1 cellular context compared by ENCODE assay signal in the genomic region with DNA sequence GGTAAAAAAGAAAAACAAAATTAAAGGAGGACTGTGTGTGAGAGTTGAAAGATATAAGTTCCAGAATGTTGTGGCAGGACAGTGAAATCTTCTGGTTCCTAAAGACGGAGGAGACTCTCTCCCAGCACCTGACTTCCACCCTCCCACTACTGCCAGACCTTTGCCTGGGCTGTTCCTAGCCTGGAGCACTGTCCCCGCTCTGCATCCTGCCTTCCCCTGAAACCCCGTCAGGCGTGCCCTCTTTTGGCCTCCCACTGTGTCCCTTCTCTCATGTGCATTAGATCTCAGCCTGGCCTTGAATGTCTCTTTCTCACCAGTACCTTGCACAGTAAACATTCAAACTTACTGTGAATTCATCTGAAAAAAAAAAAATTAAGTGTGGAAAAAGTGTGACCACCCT.
TF ChIP-seq lines count a peak whose summit lies in the region.

No MANE protein-coding gene starts in this region.

TF ChIP-seq in GM12878, 131 proteins besides CTCF, POLR2A, EP300 and RAD21 (continued from another document):
- TF ChIP-seq, protein P1, sequence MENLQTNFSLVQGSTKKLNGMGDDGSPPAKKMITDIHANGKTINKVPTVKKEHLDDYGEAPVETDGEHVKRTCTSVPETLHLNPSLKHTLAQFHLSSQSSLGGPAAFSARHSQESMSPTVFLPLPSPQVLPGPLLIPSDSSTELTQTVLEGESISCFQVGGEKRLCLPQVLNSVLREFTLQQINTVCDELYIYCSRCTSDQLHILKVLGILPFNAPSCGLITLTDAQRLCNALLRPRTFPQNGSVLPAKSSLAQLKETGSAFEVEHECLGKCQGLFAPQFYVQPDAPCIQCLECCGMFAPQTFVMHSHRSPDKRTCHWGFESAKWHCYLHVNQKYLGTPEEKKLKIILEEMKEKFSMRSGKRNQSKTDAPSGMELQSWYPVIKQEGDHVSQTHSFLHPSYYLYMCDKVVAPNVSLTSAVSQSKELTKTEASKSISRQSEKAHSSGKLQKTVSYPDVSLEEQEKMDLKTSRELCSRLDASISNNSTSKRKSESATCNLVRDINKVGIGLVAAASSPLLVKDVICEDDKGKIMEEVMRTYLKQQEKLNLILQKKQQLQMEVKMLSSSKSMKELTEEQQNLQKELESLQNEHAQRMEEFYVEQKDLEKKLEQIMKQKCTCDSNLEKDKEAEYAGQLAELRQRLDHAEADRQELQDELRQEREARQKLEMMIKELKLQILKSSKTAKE (IDR thresholded peaks at IDR 0.05; ENCODE audit: low read depth, poor library complexity, severe bottlenecking), result no peak
- TF ChIP-seq RBBP5 (conservative IDR thresholded peaks at IDR 0.05), result no peak
- TF ChIP-seq, protein P2, sequence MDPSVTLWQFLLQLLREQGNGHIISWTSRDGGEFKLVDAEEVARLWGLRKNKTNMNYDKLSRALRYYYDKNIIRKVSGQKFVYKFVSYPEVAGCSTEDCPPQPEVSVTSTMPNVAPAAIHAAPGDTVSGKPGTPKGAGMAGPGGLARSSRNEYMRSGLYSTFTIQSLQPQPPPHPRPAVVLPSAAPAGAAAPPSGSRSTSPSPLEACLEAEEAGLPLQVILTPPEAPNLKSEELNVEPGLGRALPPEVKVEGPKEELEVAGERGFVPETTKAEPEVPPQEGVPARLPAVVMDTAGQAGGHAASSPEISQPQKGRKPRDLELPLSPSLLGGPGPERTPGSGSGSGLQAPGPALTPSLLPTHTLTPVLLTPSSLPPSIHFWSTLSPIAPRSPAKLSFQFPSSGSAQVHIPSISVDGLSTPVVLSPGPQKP (IDR thresholded peaks at IDR 0.05; ENCODE audit: low read depth, low read length), result no peak
- no peak for TF ChIP-seq CHD4 (IDR thresholded peaks at IDR 0.05)
